8 cellular contexts compared by ENCODE assay signal in the genomic region with DNA sequence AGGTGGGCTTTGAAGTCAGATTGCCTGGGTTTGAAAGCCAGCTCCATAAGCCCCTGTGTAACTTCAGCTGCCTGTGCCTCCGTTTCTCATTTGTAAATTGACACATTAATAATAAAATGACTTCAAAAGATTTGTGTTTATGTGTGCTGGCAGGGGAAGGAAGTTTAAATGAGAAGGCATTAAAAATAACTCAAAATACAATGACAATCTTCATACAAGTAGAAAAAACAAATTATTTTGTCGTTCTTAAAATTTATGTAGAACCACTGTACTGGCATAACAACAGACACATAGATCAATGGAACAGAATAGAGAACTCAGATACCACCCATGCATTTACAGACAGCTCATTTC.
DNase-seq lines count a peak whose midpoint lies in the region; ATAC-seq, FAIRE-seq and TF ChIP-seq lines count a peak whose summit lies in the region.

No MANE protein-coding gene starts in this region.

- no peak for ATAC-seq in activated T-cell treated with anti-CD3 and anti-CD28 coated beads, Interleukin-2, amount 50 U/mL, for 4 hours
- ATAC-seq in activated CD8-positive, alpha-beta T cell treated with anti-CD3 and anti-CD28 coated beads for 36 hours, result no peak
- no peak for ATAC-seq in GM18511 (IDR thresholded peaks at IDR 0.05; ENCODE audit: unreplicated experiment)

- peak overlapping the region; percentile 95 for H3K4me3 Mint-ChIP-seq in activated T-cell treated with anti-CD3 and anti-CD28 coated beads, Interleukin-2, amount 50 U/mL, for 4 hours
- peak overlapping the region; percentile 86 for H3K4me3 Mint-ChIP-seq in activated CD8-positive, alpha-beta T cell treated with anti-CD3 and anti-CD28 coated beads for 36 hours

- H3K27ac ChIP-seq in keratinocyte (ENCODE audit: control insufficient read depth, insufficient read depth, low read length) (no peak overlapping the region), thymus (ENCODE audit: low read depth) (no peak overlapping the region)

- H3K4me3 ChIP-seq in keratinocyte (ENCODE audit: control insufficient read depth in 2 of 3, extremely low read depth in 1 of 3, insufficient read depth in 2 of 3, low read depth in 1 of 3, low read length in 3 of 3) (no peak overlapping the region), thymus (ENCODE audit: low read length) (peak overlapping the region; percentile 59)

- H3K27me3 Mint-ChIP-seq in activated T-cell treated with anti-CD3 and anti-CD28 coated beads, Interleukin-2, amount 50 U/mL, for 4 hours (ENCODE audit: low read depth), result peaks cover 44% of the 10 kb centered on the region
- peaks cover 25% of the 10 kb centered on the region for H3K27me3 Mint-ChIP-seq in activated CD8-positive, alpha-beta T cell treated with anti-CD3 and anti-CD28 coated beads for 36 hours

- 28% methylated on average over 2 of the region's 2 CpGs for WGBS in thymus

- H3K4me1 Mint-ChIP-seq in activated T-cell treated with anti-CD3 and anti-CD28 coated beads, Interleukin-2, amount 50 U/mL, for 4 hours (ENCODE audit: low read depth), result peaks cover 28% of the 10 kb centered on the region
- peaks cover 25% of the 10 kb centered on the region for H3K4me1 Mint-ChIP-seq in activated CD8-positive, alpha-beta T cell treated with anti-CD3 and anti-CD28 coated beads for 36 hours (ENCODE audit: low read depth)

- H3K9me3 Mint-ChIP-seq in activated T-cell treated with anti-CD3 and anti-CD28 coated beads, Interleukin-2, amount 50 U/mL, for 4 hours, result no peaks in the 10 kb centered on the region
- H3K9me3 Mint-ChIP-seq in activated CD8-positive, alpha-beta T cell treated with anti-CD3 and anti-CD28 coated beads for 36 hours, result no peaks in the 10 kb centered on the region

- H3K27me3 ChIP-seq in keratinocyte (ENCODE audit: control insufficient read depth, extremely low read depth, insufficient read depth, low read length) (peaks cover 22% of the 10 kb centered on the region), thymus (ENCODE audit: control insufficient read depth, insufficient read depth) (no peaks in the 10 kb centered on the region)

- H3K36me3 Mint-ChIP-seq in activated T-cell treated with anti-CD3 and anti-CD28 coated beads, Interleukin-2, amount 50 U/mL, for 4 hours (ENCODE audit: insufficient read depth), result no peaks in the 10 kb centered on the region
- H3K36me3 Mint-ChIP-seq in activated CD8-positive, alpha-beta T cell treated with anti-CD3 and anti-CD28 coated beads for 36 hours (ENCODE audit: low read depth), result no peaks in the 10 kb centered on the region

- TF ChIP-seq CTCF in activated CD8-positive, alpha-beta T cell treated with anti-CD3 and anti-CD28 coated beads for 36 hours (IDR thresholded peaks at IDR 0.05), result peak; percentile 65
- TF ChIP-seq CTCF in keratinocyte (optimal IDR thresholded peaks at IDR 0.05 in 1 of 3, IDR thresholded peaks at IDR 0.05 in 1 of 3, conservative IDR thresholded peaks at IDR 0.05 in 1 of 3; ENCODE audit: extremely low read depth in 1 of 3, insufficient read depth in 2 of 3, low read length in 3 of 3), result peak in 1 of 3 experiments; percentile 5

- H3K36me3 ChIP-seq in keratinocyte (ENCODE audit: control insufficient read depth in 2 of 2, extremely low read depth in 1 of 2, insufficient read depth in 2 of 2, low read length in 2 of 2) (no peaks in the 10 kb centered on the region), thymus (ENCODE audit: control insufficient read depth, insufficient read depth) (no peaks in the 10 kb centered on the region)

- no peak for DNase-seq in activated T-cell treated with anti-CD3 and anti-CD28 coated beads, Interleukin-2, amount 50 U/mL, for 4 hours
- no peak for DNase-seq in activated T-cell treated with anti-CD3 and anti-CD28 coated beads for 4 hours
- DNase-seq in activated CD8-positive, alpha-beta T cell treated with anti-CD3 and anti-CD28 coated beads for 36 hours, result no peak
- no peak for DNase-seq in keratinocyte (ENCODE audit: low read depth, low spot score)
- DNase-seq in NCI-H345 (lab: John Stamatoyannopoulos, UW), result no peak
- no peak for DNase-seq in NCI-H69 (lab: John Stamatoyannopoulos, UW)

- dilution Hi-C loops in keratinocyte (cut with MboI; ENCODE audit: extremely low pct_ligation_motif_present, low sequenced_read_pairs), result no loop called here

- H3K9me3 ChIP-seq in keratinocyte (ENCODE audit: control insufficient read depth, low read depth, low read length) (no peaks in the 10 kb centered on the region), thymus (ENCODE audit: control insufficient read depth) (no peaks in the 10 kb centered on the region)

- no peak for FAIRE-seq in keratinocyte (lab: Jason Lieb, UNC)

- H2AFZ ChIP-seq in keratinocyte (ENCODE audit: control insufficient read depth, low read length), result no peak overlapping the region

- H3K9ac ChIP-seq in keratinocyte (ENCODE audit: control insufficient read depth, extremely low read depth, insufficient read depth, low read length), result no peak overlapping the region

- intact Hi-C loops in activated CD8-positive, alpha-beta T cell treated with anti-CD3 and anti-CD28 coated beads for 36 hours (cut with micrococcal nuclease), result loop anchor here (5.0 kb wide), 1 partner anchor 85 kb away; the partner anchor contains the start of gene PPM1A

- H3K79me2 ChIP-seq in keratinocyte (ENCODE audit: control insufficient read depth, insufficient read depth, low read length), result no peaks in the 10 kb centered on the region

- no peaks in the 10 kb centered on the region for H4K20me1 ChIP-seq in keratinocyte (ENCODE audit: control insufficient read depth, extremely low read depth, insufficient read depth, low read length)

- peak overlapping the region; percentile 97 for H3K27ac Mint-ChIP-seq in activated CD8-positive, alpha-beta T cell treated with anti-CD3 and anti-CD28 coated beads for 36 hours

- H3K4me2 ChIP-seq in keratinocyte (ENCODE audit: control insufficient read depth, extremely low read depth, insufficient read depth, low read depth, low read length), result peak overlapping the region; percentile 71

- CTCF ChIA-PET in activated CD8-positive, alpha-beta T cell treated with anti-CD3 and anti-CD28 coated beads for 36 hours (lab: Charles Lee), result interaction anchor here (0.6 to 5.1 kb wide), 38 partner anchors 8 to 948 kb away, joined by 3 to 36 read pairs (median 4); partner anchors contain the start of gene PPM1A

- H3K4me1 ChIP-seq in keratinocyte (ENCODE audit: control insufficient read depth, extremely low read depth, insufficient read depth, low read length) (peaks cover 6% of the 10 kb centered on the region), thymus (ENCODE audit: control insufficient read depth, insufficient read depth, low read length) (peaks cover 4% of the 10 kb centered on the region)

- POLR2A ChIA-PET in activated CD8-positive, alpha-beta T cell treated with anti-CD3 and anti-CD28 coated beads for 36 hours (lab: Charles Lee), result interaction anchor here (0.7 to 3.2 kb wide), 3 partner anchors 79 to 84 kb away, joined by 3 to 12 read pairs (median 4); partner anchors contain the start of gene PPM1A

- H3K9me1 ChIP-seq in keratinocyte (ENCODE audit: control insufficient read depth, extremely low read depth, insufficient read depth, low read length), result no peaks in the 10 kb centered on the region
